ENCODE assay signal across 7 cellular contexts in genomic region chr19:55494172-55494761, GRCh38. TPM values are rescaled to one million over a fixed set of nuclear protein-coding genes. Genes with fewer than 3 reads are reported as not detected.
DNase-seq lines count a peak whose midpoint lies in the region; ATAC-seq and TF ChIP-seq lines count a peak whose summit lies in the region.
"Had no signal": no experiment of that assay in that cellular context is flagged by ENCODE, and none has a peak within 500 bp of the region (broad histone marks: within the 10 kb centered on the region; RNA-seq: fewer than 3 reads in every experiment).

No MANE protein-coding gene starts in this region.

- DNase-seq in T-cell: no peak
- peak in 4 of 5 donors; percentile 78 to 86 (median 80) for DNase-seq in heart left ventricle
- no peak for DNase-seq in thoracic aorta (ENCODE audit: low spot score)
- DNase-seq in NCI-H2196 treated with DMSO at 0.1 percent for 48 hours (lab: John Stamatoyannopoulos, UW; ENCODE audit: unreplicated experiment): no peak
- DNase-seq in LoVo (ENCODE audit: low spot score): no peak
- DNase-seq: activated CD4-positive, CD25-positive, alpha-beta regulatory T cell had no signal

- H3K27me3 ChIP-seq in heart left ventricle: peaks cover 0 to 11% (median 0%) of the 10 kb centered on the region in 9 donors
- H3K27me3 ChIP-seq in thoracic aorta (replicated peaks; ENCODE audit: insufficient read depth): no peaks in the 10 kb centered on the region

- ATAC-seq in T-cell (replicated peaks in 1 of 4) (peak; percentile 43 to 58 (median 56)), heart left ventricle (peak; percentile 63 to 93 (median 75)), thoracic aorta (ENCODE audit: insufficient number of reproducible peaks, low FRiP score, low read depth) (no peak), HG03354 (IDR thresholded peaks at IDR 0.05; ENCODE audit: poor library complexity, severe bottlenecking, unreplicated experiment) (no peak)

- POLR2A ChIA-PET in T-cell (lab: Charles Lee): no interaction called here

- H3K4me3 ChIP-seq in heart left ventricle (peak overlapping the region; percentile 24 to 68 (median 48)), thoracic aorta (peak overlapping the region; percentile 34)

- H3K36me3 ChIP-seq in heart left ventricle: peaks cover 0 to 26% (median 0%) of the 10 kb centered on the region in 9 donors
- H3K36me3 ChIP-seq in thoracic aorta: no peaks in the 10 kb centered on the region

- TF ChIP-seq CTCF in heart left ventricle (IDR thresholded peaks at IDR 0.05) (no peak), thoracic aorta (IDR thresholded peaks at IDR 0.05) (no peak)

- no peak overlapping the region for H3K27ac Mint-ChIP-seq in T-cell

- intact Hi-C loops in heart left ventricle (cut with DNase I): no loop called here

- CTCF ChIA-PET in T-cell (lab: Charles Lee): interaction anchor here in 1 of 2 donors (1.1 kb wide), 1 partner anchor 14 kb away, joined by 3 read pairs; no protein-coding TSS in a partner anchor

- H3K4me3 Mint-ChIP-seq in T-cell: peak overlapping the region; percentile 21 to 69 (median 45)

- 31 to 38% (median 33%) methylated on average over 22 of the region's 22 CpGs for WGBS in heart left ventricle, 4 donors

- H3K9me3 ChIP-seq in heart left ventricle: no peaks in the 10 kb centered on the region
- H3K9me3 ChIP-seq in thoracic aorta: no peaks in the 10 kb centered on the region

- H3K4me1 Mint-ChIP-seq in T-cell: peaks cover 0 to 3% (median 0%) of the 10 kb centered on the region in 3 donors

- peak overlapping the region; percentile 77 to 99 (median 86) for H3K27ac ChIP-seq in heart left ventricle
- H3K27ac ChIP-seq in thoracic aorta: no peak overlapping the region

- H3K27me3 Mint-ChIP-seq in T-cell: peaks cover 4 to 19% of the 10 kb centered on the region in 2 donors

- no peaks in the 10 kb centered on the region for H3K36me3 Mint-ChIP-seq in T-cell

- no peaks in the 10 kb centered on the region for H3K9me3 Mint-ChIP-seq in T-cell

- peaks cover 0 to 23% (median 14%) of the 10 kb centered on the region in 12 donors for H3K4me1 ChIP-seq in heart left ventricle
- no peaks in the 10 kb centered on the region for H3K4me1 ChIP-seq in thoracic aorta (ENCODE audit: control insufficient read depth in 1 of 2, low read depth in 2 of 2)

- TF ChIP-seq POLR2A in heart left ventricle (IDR thresholded peaks at IDR 0.05): peak in 1 of 2 donors; percentile 29

RNA-seq across cellular contexts. Expression of gene SSC5D, which starts 6.0 kb away (rescaled TPM):
- 1 to 10 TPM in 2 of 5 donors, under 1 TPM in 3; 0.38 to 1.3 (median 0.66) TPM for total RNA-seq in T-cell
- 1 to 10 TPM in 8 of 9 donors, under 1 TPM in 1; 1.00 to 6.2 (median 3.3) TPM for total RNA-seq in heart left ventricle
- 1 to 10 TPM in 1 of 2 donors, under 1 TPM in 1; 0.91 to 1.4 TPM for polyA plus RNA-seq in heart left ventricle
- 10 to 100 TPM in 1 of 2 donors, 1 to 10 TPM in 1; 4.3 to 58.3 TPM for total RNA-seq in thoracic aorta

RNA-seq across cellular contexts. Expression of gene NAT14, which starts 9.3 kb away (rescaled TPM):
- total RNA-seq in T-cell: 10 to 100 TPM in 1 of 5 donors, 1 to 10 TPM in 4; 6.3 to 10.4 (median 8.1) TPM
- total RNA-seq in heart left ventricle: 10 to 100 TPM in 1 of 9 donors, 1 to 10 TPM in 8; 2.9 to 10.4 (median 6.7) TPM
- 1 to 10 TPM; 7.3 to 9.2 TPM for polyA plus RNA-seq in heart left ventricle
- 1 to 10 TPM; 3.4 to 3.8 TPM for total RNA-seq in thoracic aorta

RNA-seq across cellular contexts. Expression of gene ZNF628, which starts 17.9 kb away (rescaled TPM):
- 10 to 100 TPM; 14.2 to 24.1 (median 16.2) TPM for total RNA-seq in T-cell
- total RNA-seq in heart left ventricle: 10 to 100 TPM in 1 of 9 donors, 1 to 10 TPM in 8; 2.3 to 10.3 (median 4.6) TPM
- 1 to 10 TPM; 5.4 to 7.9 TPM for polyA plus RNA-seq in heart left ventricle
- total RNA-seq in thoracic aorta: 1 to 10 TPM; 3.5 to 7.2 TPM

RNA-seq across cellular contexts. Expression of gene C19orf85, which starts 29.7 kb away (rescaled TPM):
- not detected for total RNA-seq in T-cell
- not detected for total RNA-seq in heart left ventricle
- not detected for polyA plus RNA-seq in heart left ventricle
- total RNA-seq in thoracic aorta: not detected

RNA-seq across cellular contexts. Expression of gene ISOC2, which starts 32.8 kb away (rescaled TPM):
- 10 to 100 TPM in 3 of 5 donors, 1 to 10 TPM in 2; 6.8 to 18.9 (median 14.7) TPM for total RNA-seq in T-cell
- total RNA-seq in heart left ventricle: 100 to 1,000 TPM in 1 of 9 donors, 10 to 100 TPM in 8; 36.9 to 102 (median 48.8) TPM
- polyA plus RNA-seq in heart left ventricle: 10 to 100 TPM; 86.8 to 94.9 TPM
- total RNA-seq in thoracic aorta: 10 to 100 TPM; 18.8 to 27.4 TPM

Comparison
In these comparisons a context has a peak if more than half of its experiments do, and no peak if none do; other contexts are left out.
1. ATAC-seq: peak in T-cell (4 of 4) and heart left ventricle (4 of 4); none in thoracic aorta (single experiment) and HG03354 (single experiment).
2. DNase-seq: peak in heart left ventricle (4 of 5); none in T-cell (0 of 34), thoracic aorta (single experiment), NCI-H2196 treated with DMSO at 0.1 percent for 48 hours (single experiment) and LoVo (single experiment).
3. H3K27ac ChIP-seq: peak in heart left ventricle (12 of 12); none in thoracic aorta (0 of 2).